In the genomic region with DNA sequence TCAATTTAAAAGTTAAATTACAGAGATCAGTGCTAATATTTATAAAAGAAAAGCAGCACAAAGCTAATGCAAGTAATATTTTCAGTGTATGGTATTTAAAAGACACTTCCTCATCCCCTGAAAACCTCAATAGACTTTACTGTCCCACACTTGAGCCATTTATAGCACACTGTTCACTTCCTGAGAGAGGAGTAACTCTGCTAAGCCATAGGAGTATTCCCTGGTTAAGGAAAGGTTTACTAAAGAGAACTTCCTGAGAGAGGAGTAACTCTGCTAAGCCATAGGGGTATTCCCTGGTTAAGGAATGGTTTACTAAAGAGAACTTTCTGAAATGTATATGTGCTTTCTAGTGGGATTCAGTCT, we compare ENCODE assay signal across 18 cellular contexts.
DNase-seq lines count a peak whose midpoint lies in the region; ATAC-seq and TF ChIP-seq lines count a peak whose summit lies in the region.
"Had no signal": no experiment of that assay in that cellular context is flagged by ENCODE, and none has a peak within 500 bp of the region (broad histone marks: within the 10 kb centered on the region; RNA-seq: fewer than 3 reads in every experiment).

No MANE protein-coding gene starts in this region.

- no peaks in the 10 kb centered on the region for H3K9me3 Mint-ChIP-seq in activated CD4-positive, alpha-beta T cell treated with anti-CD3 and anti-CD28 coated beads, Interleukin-2, amount 10 ng/mL, durations not matched to agents 24 days and 14 days
- H3K9me3 Mint-ChIP-seq in activated CD4-positive, alpha-beta T cell treated with anti-CD3 and anti-CD28 coated beads, Interleukin-2, amount 10 ng/mL, durations not matched to agents 7 days and 5 days = no peaks in the 10 kb centered on the region
- no peaks in the 10 kb centered on the region for H3K9me3 Mint-ChIP-seq in T-helper 2 cell treated with Interferon-gamma antibody and Interleukin-4, amounts not matched to agents 5 μg/mL and 100 μg/mL, for 36 hours

- TF ChIP-seq CTCF in gastroesophageal sphincter (IDR thresholded peaks at IDR 0.05) = no peak

- ATAC-seq in GM21526 (IDR thresholded peaks at IDR 0.05; ENCODE audit: low FRiP score, unreplicated experiment) (peak; percentile 24), HG03280 (IDR thresholded peaks at IDR 0.05; ENCODE audit: unreplicated experiment) (peak; percentile 24), gastroesophageal sphincter (peak; percentile 53), left colon (no peak)

- H3K36me3 ChIP-seq in gastroesophageal sphincter = no peaks in the 10 kb centered on the region
- H3K36me3 ChIP-seq: pancreas had no signal

- H3K27me3 ChIP-seq in gastroesophageal sphincter = no peaks in the 10 kb centered on the region
- H3K27me3 ChIP-seq: pancreas had no signal

- H3K9me3 ChIP-seq in gastroesophageal sphincter = no peaks in the 10 kb centered on the region
- H3K9me3 ChIP-seq: pancreas had no signal

- H3K4me1 Mint-ChIP-seq in activated CD4-positive, alpha-beta T cell treated with anti-CD3 and anti-CD28 coated beads, Interleukin-2, amount 10 ng/mL, durations not matched to agents 24 days and 14 days = peaks cover 9% of the 10 kb centered on the region
- no peaks in the 10 kb centered on the region for H3K4me1 Mint-ChIP-seq in activated CD4-positive, alpha-beta T cell treated with anti-CD3 and anti-CD28 coated beads, Interleukin-2, amount 10 ng/mL, durations not matched to agents 7 days and 5 days
- H3K4me1 Mint-ChIP-seq in T-helper 2 cell treated with Interferon-gamma antibody and Interleukin-4, amounts not matched to agents 5 μg/mL and 100 μg/mL, for 36 hours (ENCODE audit: low read depth) = peaks cover 8% of the 10 kb centered on the region

- H3K27me3 Mint-ChIP-seq in activated CD4-positive, alpha-beta T cell treated with anti-CD3 and anti-CD28 coated beads, Interleukin-2, amount 10 ng/mL, durations not matched to agents 24 days and 14 days = peaks cover 9% of the 10 kb centered on the region
- peaks cover 2% of the 10 kb centered on the region for H3K27me3 Mint-ChIP-seq in activated CD4-positive, alpha-beta T cell treated with anti-CD3 and anti-CD28 coated beads, Interleukin-2, amount 10 ng/mL, durations not matched to agents 7 days and 5 days
- H3K27me3 Mint-ChIP-seq in T-helper 2 cell treated with Interferon-gamma antibody and Interleukin-4, amounts not matched to agents 5 μg/mL and 100 μg/mL, for 36 hours (ENCODE audit: low read depth) = peaks cover 2% of the 10 kb centered on the region

- POLR2A ChIA-PET in activated CD4-positive, alpha-beta T cell treated with anti-CD3 and anti-CD28 coated beads, Interleukin-2, amount 10 ng/mL, durations not matched to agents 7 days and 5 days (lab: Charles Lee) = no interaction called here

- TF ChIP-seq POLR2A in gastroesophageal sphincter (IDR thresholded peaks at IDR 0.05) = no peak

- TF ChIP-seq EP300 in gastroesophageal sphincter (IDR thresholded peaks at IDR 0.05) = no peak

- peak overlapping the region; percentile 39 to 68 (median 52) for H3K27ac ChIP-seq in gastroesophageal sphincter
- H3K27ac ChIP-seq: pancreas, PC-9 had no signal

- CTCF ChIA-PET in activated CD4-positive, alpha-beta T cell treated with anti-CD3 and anti-CD28 coated beads, Interleukin-2, amount 10 ng/mL, durations not matched to agents 7 days and 5 days (lab: Charles Lee) = no interaction called here

- H3K36me3 Mint-ChIP-seq in activated CD4-positive, alpha-beta T cell treated with anti-CD3 and anti-CD28 coated beads, Interleukin-2, amount 10 ng/mL, durations not matched to agents 24 days and 14 days (ENCODE audit: low read depth) = no peaks in the 10 kb centered on the region
- no peaks in the 10 kb centered on the region for H3K36me3 Mint-ChIP-seq in activated CD4-positive, alpha-beta T cell treated with anti-CD3 and anti-CD28 coated beads, Interleukin-2, amount 10 ng/mL, durations not matched to agents 7 days and 5 days (ENCODE audit: low read depth)
- no peaks in the 10 kb centered on the region for H3K36me3 Mint-ChIP-seq in T-helper 2 cell treated with Interferon-gamma antibody and Interleukin-4, amounts not matched to agents 5 μg/mL and 100 μg/mL, for 36 hours (ENCODE audit: low read depth)
- H3K36me3 Mint-ChIP-seq: CD8-positive, alpha-beta memory T cell had no signal

- intact Hi-C loops in activated CD4-positive, alpha-beta T cell treated with anti-CD3 and anti-CD28 coated beads, Interleukin-2, amount 10 ng/mL, durations not matched to agents 24 days and 14 days (cut with micrococcal nuclease) = loop anchor here (1.0 to 2.0 kb wide), 3 partner anchors 49 to 102 kb away; no protein-coding TSS in a partner anchor
- intact Hi-C loops in left colon (cut with DNase I, micrococcal nuclease) = no loop called here

- no peak overlapping the region for H3K4me3 ChIP-seq in gastroesophageal sphincter
- H3K4me3 ChIP-seq: coronary artery, pancreas, PC-9 had no signal

- no peak for DNase-seq in activated CD4-positive, alpha-beta T cell treated with anti-CD3 and anti-CD28 coated beads, Interleukin-2, amount 10 ng/mL, durations not matched to agents 24 days and 14 days
- DNase-seq in activated CD4-positive, alpha-beta T cell treated with anti-CD3 and anti-CD28 coated beads, Interleukin-2, amount 10 ng/mL, durations not matched to agents 7 days and 5 days = no peak
- DNase-seq in left colon = no peak
- no peak for DNase-seq in stimulated activated CD4-positive, alpha-beta T cell treated with anti-CD3 and anti-CD28 coated beads, Interleukin-4, amount 100 ng/mL, for 24 hours
- no peak for DNase-seq in T-helper 2 cell treated with Interferon-gamma antibody and Interleukin-4, amounts not matched to agents 5 μg/mL and 100 μg/mL, for 36 hours (ENCODE audit: low spot score)
- DNase-seq: activated T-cell treated with anti-CD3 and anti-CD28 coated beads for 4 hours; amniotic stem cell; CD8-positive, alpha-beta memory T cell; GF-D8; MM.1S; NCI-H2227 treated with DMSO at 0.1 percent for 48 hours; pancreas; PC-9; trophoblast cell had no signal

- H3K4me1 ChIP-seq in gastroesophageal sphincter = peaks cover 0 to 22% (median 4%) of the 10 kb centered on the region in 3 donors
- H3K4me1 ChIP-seq: pancreas had no signal

- H3K27ac Mint-ChIP-seq in activated CD4-positive, alpha-beta T cell treated with anti-CD3 and anti-CD28 coated beads, Interleukin-2, amount 10 ng/mL, durations not matched to agents 24 days and 14 days = peak overlapping the region; percentile 66
- no peak overlapping the region for H3K27ac Mint-ChIP-seq in activated CD4-positive, alpha-beta T cell treated with anti-CD3 and anti-CD28 coated beads, Interleukin-2, amount 10 ng/mL, durations not matched to agents 7 days and 5 days
- H3K27ac Mint-ChIP-seq in T-helper 2 cell treated with Interferon-gamma antibody and Interleukin-4, amounts not matched to agents 5 μg/mL and 100 μg/mL, for 36 hours = no peak overlapping the region
- H3K27ac Mint-ChIP-seq: CD8-positive, alpha-beta memory T cell had no signal

- no peak overlapping the region for H3K4me3 Mint-ChIP-seq in activated CD4-positive, alpha-beta T cell treated with anti-CD3 and anti-CD28 coated beads, Interleukin-2, amount 10 ng/mL, durations not matched to agents 24 days and 14 days
- no peak overlapping the region for H3K4me3 Mint-ChIP-seq in activated CD4-positive, alpha-beta T cell treated with anti-CD3 and anti-CD28 coated beads, Interleukin-2, amount 10 ng/mL, durations not matched to agents 7 days and 5 days
- no peak overlapping the region for H3K4me3 Mint-ChIP-seq in T-helper 2 cell treated with Interferon-gamma antibody and Interleukin-4, amounts not matched to agents 5 μg/mL and 100 μg/mL, for 36 hours
- H3K4me3 Mint-ChIP-seq: CD8-positive, alpha-beta memory T cell had no signal
